In genomic region chr4:54571293-54571723, GRCh38 we compare ENCODE assay signal across 1 cellular context.
TF ChIP-seq lines count a peak whose summit lies in the region.

No MANE protein-coding gene starts in this region.

TF ChIP-seq in GM23338, 12 proteins besides CTCF, POLR2A, EP300 and RAD21 (continued from another document):
- no peak for TF ChIP-seq ETS1 (IDR thresholded peaks at IDR 0.05)
- no peak for TF ChIP-seq CREB1 (CRISPR knock-in tag; IDR thresholded peaks at IDR 0.05; ENCODE audit: low read depth)
- TF ChIP-seq EZH2 (IDR thresholded peaks at IDR 0.05; ENCODE audit: low read depth, unreplicated experiment), result no peak
- TF ChIP-seq ZNF331 (CRISPR knock-in tag; IDR thresholded peaks at IDR 0.05; ENCODE audit: low read depth), result no peak
- TF ChIP-seq NANOG (IDR thresholded peaks at IDR 0.05; ENCODE audit: borderline replicate concordance), result no peak
- TF ChIP-seq JUNB (IDR thresholded peaks at IDR 0.05; ENCODE audit: unreplicated experiment), result no peak
- no peak for TF ChIP-seq STAT1 (IDR thresholded peaks at IDR 0.05; ENCODE audit: unreplicated experiment)
- no peak for TF ChIP-seq REST (IDR thresholded peaks at IDR 0.05; ENCODE audit: unreplicated experiment)
